17 cellular contexts compared by ENCODE assay signal in the genomic region with DNA sequence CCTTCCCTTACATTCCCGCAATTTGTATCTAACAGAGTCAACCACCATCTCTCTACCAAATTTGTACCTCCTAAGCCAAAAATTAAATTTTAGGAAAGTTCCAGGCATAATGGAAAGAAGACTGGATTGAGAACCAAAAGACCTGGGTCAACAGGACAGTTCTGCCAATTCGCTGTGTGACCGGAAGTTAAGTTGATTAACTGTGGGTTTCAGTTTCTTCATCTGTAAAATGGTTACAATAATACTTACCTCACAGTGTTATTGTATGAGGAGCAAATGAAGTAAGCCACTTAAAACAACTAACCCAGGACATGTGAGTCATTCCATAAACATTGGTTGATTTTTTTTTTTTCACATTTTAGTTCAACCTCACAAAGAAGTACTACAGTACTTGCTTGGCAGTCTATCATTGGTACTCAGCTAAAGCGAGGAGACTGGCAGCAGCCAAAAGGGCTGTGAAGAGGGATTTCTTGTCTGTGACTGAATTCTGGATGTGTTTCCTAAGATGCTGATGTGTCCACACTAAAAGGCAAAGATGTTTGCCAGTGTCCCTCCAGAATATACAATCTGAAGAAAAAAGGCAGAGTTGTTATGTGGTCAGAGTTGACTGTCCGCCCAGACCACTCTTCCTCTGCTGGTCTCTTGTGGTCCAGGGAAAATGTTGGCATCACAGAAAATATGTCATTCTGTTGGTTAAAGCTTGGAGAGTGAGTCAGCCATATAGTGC.
DNase-seq lines count a peak whose midpoint lies in the region; ATAC-seq, FAIRE-seq and TF ChIP-seq lines count a peak whose summit lies in the region.
"Had no signal": no experiment of that assay in that cellular context is flagged by ENCODE, and none has a peak within 500 bp of the region (broad histone marks: within the 10 kb centered on the region; RNA-seq: fewer than 3 reads in every experiment).

No MANE protein-coding gene starts in this region.

- no peak overlapping the region for H2AFZ ChIP-seq in GM23248

- no peaks in the 10 kb centered on the region for H3K36me3 ChIP-seq in GM23248 (ENCODE audit: low read depth)
- H3K36me3 ChIP-seq: prostate gland had no signal

- FAIRE-seq in urothelium cell line (lab: Jason Lieb, UNC): no peak
- FAIRE-seq: D721Med had no signal

- TF ChIP-seq CTCF in fibroblast of pulmonary artery (IDR thresholded peaks at IDR 0.05; ENCODE audit: low read length, missing control alignments): no peak

- peaks cover 14% of the 10 kb centered on the region for H3F3A ChIP-seq in GM23248 (ENCODE audit: insufficient read depth)

- in situ Hi-C loops in GM23248 (cut with MboI): no loop called here

- no peak overlapping the region for H3K27ac ChIP-seq in GM23248
- H3K27ac ChIP-seq: KMS-11, prostate gland had no signal

- H3K4me3 ChIP-seq in GM23248 (no peak overlapping the region), fibroblast of pulmonary artery (replicated peaks; ENCODE audit: low read depth, low read length) (no peak overlapping the region)
- H3K4me3 ChIP-seq: prostate gland had no signal

- no peaks in the 10 kb centered on the region for H3K79me2 ChIP-seq in GM23248 (ENCODE audit: insufficient read depth)

- no peaks in the 10 kb centered on the region for H3K9me2 ChIP-seq in GM23248 (ENCODE audit: insufficient read depth)

- H4K20me1 ChIP-seq in GM23248 (ENCODE audit: insufficient read depth): no peaks in the 10 kb centered on the region

- 83 to 87% methylated on average over 5 of the region's 5 CpGs for WGBS in GM23248 (ENCODE audit: low coverage in 1 of 2, low lambda C conversion rate in 2 of 2, missing lambda C conversion rate in 2 of 2), 2 experiments

- DNase-seq in GM23248 (peak; percentile 55), fibroblast of pulmonary artery (ENCODE audit: low read depth) (peak; percentile 66), urothelium cell line (ENCODE audit: low spot score) (peak; percentile 66), T-helper 2 cell (no peak), NCI-H1092 treated with DMSO at 0.1 percent for 48 hours (lab: John Stamatoyannopoulos, UW) (no peak)
- no peak for DNase-seq in activated CD4-positive, alpha-beta T cell treated with anti-CD3 and anti-CD28 coated beads, Interleukin-2, amount 50 U/mL, for 1 hour
- DNase-seq: effector memory CD8-positive, alpha-beta T cell; NCI-H2171; stimulated activated CD4-positive, alpha-beta T cell treated with anti-CD3 and anti-CD28 coated beads, Interleukin-4, amount 100 ng/mL, for 4 hours; stimulated activated naive CD8-positive, alpha-beta T cell treated with anti-CD3 and anti-CD28 coated beads, Interleukin-15, amount 100 ng/mL, for 72 hours; T1000 had no signal

- H3K9me3 ChIP-seq in GM23248 (ENCODE audit: low read depth): no peaks in the 10 kb centered on the region
- H3K9me3 ChIP-seq: prostate gland had no signal

- ATAC-seq in SK-N-SH treated with all-trans-retinoic acid at 6 μM for 48 hours: peak; percentile 17; the same call in 2 of the 3 replicates
- ATAC-seq: activated naive CD4-positive, alpha-beta T cell treated with anti-CD3 and anti-CD28 coated beads, Interleukin-2, amount 50 U/mL, for 72 hours; effector memory CD8-positive, alpha-beta T cell; Panc1; stimulated activated naive CD8-positive, alpha-beta T cell treated with anti-CD3 and anti-CD28 coated beads, Interleukin-15, amount 100 ng/mL, for 72 hours had no signal

- no peak overlapping the region for H3K4me2 ChIP-seq in GM23248 (ENCODE audit: unreplicated experiment)
- H3K4me2 ChIP-seq: KMS-11 had no signal

- no peak overlapping the region for H3K9ac ChIP-seq in GM23248
- H3K9ac ChIP-seq: KMS-11 had no signal

- peaks cover 12% of the 10 kb centered on the region for H3K4me1 ChIP-seq in GM23248 (ENCODE audit: insufficient read depth)
- H3K4me1 ChIP-seq: prostate gland had no signal

- peaks cover 43% of the 10 kb centered on the region for H3K27me3 ChIP-seq in GM23248 (replicated peaks; ENCODE audit: insufficient read depth)

TF ChIP-seq in SK-N-SH treated with all-trans-retinoic acid at 6 μM for 48 hours, 23 proteins besides CTCF, POLR2A, EP300 and RAD21:
- TF ChIP-seq ESRRG (CRISPR knock-in tag; IDR thresholded peaks at IDR 0.05): no peak
- no peak for TF ChIP-seq ZNF8 (CRISPR knock-in tag; IDR thresholded peaks at IDR 0.05)
- no peak for TF ChIP-seq TCF4 (CRISPR knock-in tag; IDR thresholded peaks at IDR 0.05; ENCODE audit: borderline replicate concordance)
- TF ChIP-seq SNAI2 (CRISPR knock-in tag; IDR thresholded peaks at IDR 0.05): no peak
- TF ChIP-seq, protein P1, sequence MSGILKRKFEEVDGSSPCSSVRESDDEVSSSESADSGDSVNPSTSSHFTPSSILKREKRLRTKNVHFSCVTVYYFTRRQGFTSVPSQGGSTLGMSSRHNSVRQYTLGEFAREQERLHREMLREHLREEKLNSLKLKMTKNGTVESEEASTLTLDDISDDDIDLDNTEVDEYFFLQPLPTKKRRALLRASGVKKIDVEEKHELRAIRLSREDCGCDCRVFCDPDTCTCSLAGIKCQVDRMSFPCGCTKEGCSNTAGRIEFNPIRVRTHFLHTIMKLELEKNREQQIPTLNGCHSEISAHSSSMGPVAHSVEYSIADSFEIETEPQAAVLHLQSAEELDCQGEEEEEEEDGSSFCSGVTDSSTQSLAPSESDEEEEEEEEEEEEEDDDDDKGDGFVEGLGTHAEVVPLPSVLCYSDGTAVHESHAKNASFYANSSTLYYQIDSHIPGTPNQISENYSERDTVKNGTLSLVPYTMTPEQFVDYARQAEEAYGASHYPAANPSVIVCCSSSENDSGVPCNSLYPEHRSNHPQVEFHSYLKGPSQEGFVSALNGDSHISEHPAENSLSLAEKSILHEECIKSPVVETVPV (CRISPR knock-in tag; IDR thresholded peaks at IDR 0.05): no peak
- no peak for TF ChIP-seq ISL1 (CRISPR knock-in tag; IDR thresholded peaks at IDR 0.05)

Comparison
In these comparisons a context has a peak if more than half of its experiments do, and no peak if none do; other contexts are left out.
1. DNase-seq: peak in GM23248 (single experiment), fibroblast of pulmonary artery (single experiment) and urothelium cell line (single experiment); none in activated CD4-positive, alpha-beta T cell treated with anti-CD3 and anti-CD28 coated beads, Interleukin-2, amount 50 U/mL, for 1 hour (single experiment), T-helper 2 cell (0 of 5) and NCI-H1092 treated with DMSO at 0.1 percent for 48 hours (single experiment).